ENCODE assay signal across 1 cellular context in the genomic region with DNA sequence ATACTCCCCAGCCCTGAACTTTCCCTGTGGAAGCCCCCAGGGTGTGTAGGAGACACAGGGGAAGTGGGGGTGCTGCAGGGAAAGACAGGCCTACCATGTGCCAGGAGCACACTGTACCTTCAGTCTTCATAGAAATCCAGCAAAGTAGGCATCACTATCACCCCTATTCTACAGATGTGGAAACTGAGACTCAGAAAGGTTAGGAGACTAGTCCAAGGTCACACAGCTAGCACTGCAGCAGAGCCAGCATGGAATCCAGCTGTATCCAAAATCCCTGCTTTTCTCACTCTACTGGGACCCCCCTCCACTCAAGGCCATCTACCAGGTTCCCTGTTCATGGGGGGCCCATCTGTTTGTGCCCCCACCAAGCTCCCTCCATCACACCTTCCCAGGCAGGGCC.
TF ChIP-seq lines count a peak whose summit lies in the region.

No MANE protein-coding gene starts in this region.

TF ChIP-seq in IMR-90, 13 proteins besides CTCF, POLR2A, EP300 and RAD21:
- TF ChIP-seq RCOR1 (IDR thresholded peaks at IDR 0.05; ENCODE audit: insufficient replicate concordance, low read length) (no peak), RFX5 (IDR thresholded peaks at IDR 0.05; ENCODE audit: low read depth, low read length) (no peak), USF2 (IDR thresholded peaks at IDR 0.05; ENCODE audit: low read depth, low read length) (no peak), FOS (IDR thresholded peaks at IDR 0.05; ENCODE audit: low read depth, low read length) (no peak), MXI1 (IDR thresholded peaks at IDR 0.05; ENCODE audit: borderline replicate concordance, low read depth, low read length) (no peak), CEBPB (IDR thresholded peaks at IDR 0.05; ENCODE audit: low read depth, low read length) (no peak), MAZ (IDR thresholded peaks at IDR 0.05; ENCODE audit: borderline replicate concordance, low read depth, low read length) (no peak), SMC3 (IDR thresholded peaks at IDR 0.05; ENCODE audit: low read depth, low read length) (no peak), CHD1 (IDR thresholded peaks at IDR 0.05; ENCODE audit: low read depth, low read length) (no peak)
- TF ChIP-seq, protein P1, sequence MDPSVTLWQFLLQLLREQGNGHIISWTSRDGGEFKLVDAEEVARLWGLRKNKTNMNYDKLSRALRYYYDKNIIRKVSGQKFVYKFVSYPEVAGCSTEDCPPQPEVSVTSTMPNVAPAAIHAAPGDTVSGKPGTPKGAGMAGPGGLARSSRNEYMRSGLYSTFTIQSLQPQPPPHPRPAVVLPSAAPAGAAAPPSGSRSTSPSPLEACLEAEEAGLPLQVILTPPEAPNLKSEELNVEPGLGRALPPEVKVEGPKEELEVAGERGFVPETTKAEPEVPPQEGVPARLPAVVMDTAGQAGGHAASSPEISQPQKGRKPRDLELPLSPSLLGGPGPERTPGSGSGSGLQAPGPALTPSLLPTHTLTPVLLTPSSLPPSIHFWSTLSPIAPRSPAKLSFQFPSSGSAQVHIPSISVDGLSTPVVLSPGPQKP (IDR thresholded peaks at IDR 0.05; ENCODE audit: borderline replicate concordance, low read depth, low read length) = no peak
